In genomic region chr20:25733903-25734302, GRCh38 we compare ENCODE assay signal across 27 cellular contexts.
"Had no signal": no experiment of that assay in that cellular context is flagged by ENCODE, and none has a peak within 500 bp of the region (broad histone marks: within the 10 kb centered on the region; RNA-seq: fewer than 3 reads in every experiment).

No MANE protein-coding gene starts in this region.

- H3K9me3 ChIP-seq: stomach, suprapubic skin, testis, thoracic aorta, thyroid gland, tibial artery, transverse colon, upper lobe of left lung, upper lobe of right lung, uterus, vagina had no signal

- FAIRE-seq: urothelium cell line had no signal

- H3K4me1 ChIP-seq: stomach, suprapubic skin, testis, thyroid gland, tibial artery, tibial nerve, transverse colon, upper lobe of left lung, upper lobe of right lung, uterus, vagina had no signal

- DNase-seq: stimulated activated CD4-positive, alpha-beta T cell treated with anti-CD3 and anti-CD28 coated beads, Interleukin-2, amount 100 ng/mL, for 48 hours; stimulated activated CD4-positive, alpha-beta T cell treated with anti-CD3 and anti-CD28 coated beads, Interleukin-4, amount 100 ng/mL, for 1 hour; stimulated activated CD4-positive, alpha-beta T cell treated with anti-CD3 and anti-CD28 coated beads, Interleukin-4, amount 100 ng/mL, for 24 hours; stimulated activated CD4-positive, alpha-beta T cell treated with anti-CD3 and anti-CD28 coated beads, Interleukin-4, amount 100 ng/mL, for 4 hours; stimulated activated CD8-positive, alpha-beta memory T cell treated with anti-CD3 and anti-CD28 coated beads, Interleukin-4, amount 100 ng/mL, for 48 hours; stimulated activated naive B cell treated with anti-CD40 and anti-IgM and Interleukin-4, amounts not matched to agents 10 μg/mL and 1 μg/mL and 100 μg/mL, for 72 hours; stimulated activated naive CD4-positive, alpha-beta T cell; stimulated activated naive CD4-positive, alpha-beta T cell treated with Interleukin-2 at 50 U/mL for 16 hours; stimulated activated naive CD8-positive, alpha-beta T cell treated with anti-CD3 and anti-CD28 coated beads, Interleukin-15, amount 100 ng/mL, for 72 hours; stimulated activated naive CD8-positive, alpha-beta T cell treated with anti-CD3 and anti-CD28 coated beads, Interleukin-15, Interleukin-2, amounts not matched to agents 100 U/mL and 50 U/mL, for 24 hours; stomach; substantia nigra; testis; thyroid gland; tibial artery; transverse colon; trophoblast cell; upper lobe of left lung; upper lobe of right lung; uterus had no signal

- H3K27me3 ChIP-seq: stomach, suprapubic skin, testis, thyroid gland, tibial artery, tibial nerve, transverse colon, upper lobe of left lung, upper lobe of right lung, uterus, vagina had no signal

- H3K27ac ChIP-seq: stomach, suprapubic skin, testis, thoracic aorta, thyroid gland, tibial artery, tibial nerve, transverse colon, upper lobe of left lung, upper lobe of right lung, uterus, vagina had no signal

- H3K4me3 ChIP-seq: stomach, suprapubic skin, testis, thoracic aorta, thyroid gland, tibial artery, tibial nerve, transverse colon, upper lobe of left lung, upper lobe of right lung, uterus, vagina had no signal

- ATAC-seq: stimulated activated effector memory CD8-positive, alpha-beta T cell treated with anti-CD3 and anti-CD28 coated beads, Interleukin-12 subunit alpha, Interleukin-12 subunit beta, amount 100 ng/mL, for 72 hours; stimulated activated memory B cell treated with anti-CD40 and anti-IgM and Interleukin-4, amounts not matched to agents 10 μg/mL and 1 μg/mL and 100 μg/mL, for 72 hours; stimulated activated naive B cell treated with anti-CD40 and anti-IgM and Interleukin-4, amounts not matched to agents 10 μg/mL and 1 μg/mL and 100 μg/mL, for 72 hours; stimulated activated naive CD8-positive, alpha-beta T cell treated with anti-CD3 and anti-CD28 coated beads, Interleukin-15, amount 100 ng/mL, for 72 hours; stimulated activated naive CD8-positive, alpha-beta T cell treated with anti-CD3 and anti-CD28 coated beads, Interleukin-15, Interleukin-2, amounts not matched to agents 100 U/mL and 50 U/mL, for 24 hours; upper lobe of right lung had no signal

- H3K36me3 ChIP-seq: stomach, suprapubic skin, thoracic aorta, thyroid gland, transverse colon, upper lobe of left lung, upper lobe of right lung, uterus, vagina had no signal
